In the genomic region with DNA sequence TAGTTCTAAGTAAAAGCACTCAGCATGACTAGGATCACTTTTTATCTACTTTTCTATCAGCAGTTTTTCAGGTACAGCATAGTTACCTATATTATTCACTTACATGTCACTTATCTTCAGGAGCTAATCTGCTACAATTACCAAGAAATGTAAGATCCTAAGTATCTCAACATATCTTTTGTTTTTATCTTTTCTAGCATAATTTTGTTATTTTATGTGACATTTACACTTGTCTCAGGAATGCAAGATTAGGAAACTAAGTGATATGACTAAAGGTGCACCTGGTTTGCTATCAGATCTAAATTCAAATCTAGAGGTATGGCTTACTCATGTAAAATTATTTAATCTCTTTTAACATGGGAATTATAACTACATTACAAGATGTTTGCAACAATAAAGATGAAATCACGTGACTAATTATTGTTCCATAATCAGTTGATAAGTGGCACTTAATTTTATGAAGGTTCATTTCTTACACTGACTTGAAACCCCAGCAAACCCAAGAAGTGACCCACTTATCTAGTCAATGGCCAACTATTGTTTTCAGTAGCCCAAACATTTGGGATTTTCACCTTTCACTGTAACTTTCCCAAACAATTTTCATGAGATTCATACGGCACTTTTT, we compare ENCODE assay signal across 8 cellular contexts.
"Had no signal": no experiment of that assay in that cellular context is flagged by ENCODE, and none has a peak within 500 bp of the region (broad histone marks: within the 10 kb centered on the region; RNA-seq: fewer than 3 reads in every experiment).

No MANE protein-coding gene starts in this region.

- H3K27ac ChIP-seq: GM23248, HL-60 had no signal

- H3K4me3 ChIP-seq: GM23248, HAP-1 had no signal

- H3K9me3 ChIP-seq: HAP-1 had no signal

- DNase-seq: GM23248, GOT3, H7, HFFc6, KG1 had no signal

- H3K9ac ChIP-seq: GM23248 had no signal

- H3K36me3 ChIP-seq: HAP-1 had no signal

- H3K4me1 ChIP-seq: HAP-1 had no signal

- ATAC-seq: HCT116 had no signal

- H2AFZ ChIP-seq: GM23248 had no signal
